In genomic region chr1:55337801-55338447, GRCh38 we compare ENCODE assay signal across 8 cellular contexts.
A peak's percentile ranks its signal among the peaks of the same experiment; 100 is the strongest.
DNase-seq lines count a peak whose midpoint lies in the region; ATAC-seq and TF ChIP-seq lines count a peak whose summit lies in the region.

No MANE protein-coding gene starts in this region.

- peaks cover 31% of the 10 kb centered on the region for H3K27me3 ChIP-seq in WERI-Rb-1 (ENCODE audit: insufficient read depth, low read depth, severe bottlenecking)

- peak; percentile 75 for ATAC-seq in activated CD4-positive, alpha-beta T cell treated with anti-CD3 and anti-CD28 coated beads for 36 hours
- peak; percentile 71 for ATAC-seq in GM21737 (IDR thresholded peaks at IDR 0.05; ENCODE audit: unreplicated experiment)

- H3K27me3 Mint-ChIP-seq in activated CD4-positive, alpha-beta T cell treated with anti-CD3 and anti-CD28 coated beads for 36 hours = no peaks in the 10 kb centered on the region
- H3K27me3 Mint-ChIP-seq in immature natural killer cell (ENCODE audit: low read depth in 3 of 3) = peaks cover 0 to 5% (median 2%) of the 10 kb centered on the region in 3 donors

- no peaks in the 10 kb centered on the region for H3K36me3 ChIP-seq in WERI-Rb-1

- intact Hi-C loops in activated CD4-positive, alpha-beta T cell treated with anti-CD3 and anti-CD28 coated beads for 36 hours (cut with DNase I, micrococcal nuclease) = loop anchor here (1.0 to 2.0 kb wide), 3 partner anchors 51 to 198 kb away; no protein-coding TSS in a partner anchor

- no peak overlapping the region for H3K27ac ChIP-seq in WERI-Rb-1

- POLR2A ChIA-PET in activated CD4-positive, alpha-beta T cell treated with anti-CD3 and anti-CD28 coated beads for 36 hours (lab: Charles Lee) = no interaction called here

- no peak overlapping the region for H3K4me3 ChIP-seq in WERI-Rb-1 (ENCODE audit: low read depth, low read length)

- no peak overlapping the region for H3K27ac Mint-ChIP-seq in activated CD4-positive, alpha-beta T cell treated with anti-CD3 and anti-CD28 coated beads for 36 hours
- H3K27ac Mint-ChIP-seq in immature natural killer cell = no peak overlapping the region

- peak; percentile 31 for DNase-seq in activated CD4-positive, alpha-beta T cell treated with anti-CD3 and anti-CD28 coated beads for 36 hours
- no peak for DNase-seq in activated CD4-positive, alpha-beta T cell treated with anti-CD3 and anti-CD28 coated beads for 1 hour
- DNase-seq in NCI-H146 (lab: John Stamatoyannopoulos, UW) = peak; percentile 25
- DNase-seq in WERI-Rb-1 = peak; percentile 55
- DNase-seq in immature natural killer cell = peak; percentile 7 to 15 (median 12)
- DNase-seq in hippocampal formation (lab: John Stamatoyannopoulos, UW) = no peak
- DNase-seq in central memory CD4-positive, alpha-beta T cell = no peak

- H3K9me3 ChIP-seq in WERI-Rb-1 (ENCODE audit: severe bottlenecking) = no peaks in the 10 kb centered on the region

- H3K36me3 Mint-ChIP-seq in activated CD4-positive, alpha-beta T cell treated with anti-CD3 and anti-CD28 coated beads for 36 hours (ENCODE audit: low read depth) = no peaks in the 10 kb centered on the region
- H3K36me3 Mint-ChIP-seq in immature natural killer cell = peaks cover 0 to 4% (median 0%) of the 10 kb centered on the region in 3 donors

- CTCF ChIA-PET in activated CD4-positive, alpha-beta T cell treated with anti-CD3 and anti-CD28 coated beads for 36 hours (lab: Charles Lee) = interaction anchor here (0.6 to 2.5 kb wide), 16 partner anchors 9 to 1577 kb away, joined by 3 to 11 read pairs (median 4); no protein-coding TSS in a partner anchor

- peaks cover 8% of the 10 kb centered on the region for H3K9me3 Mint-ChIP-seq in activated CD4-positive, alpha-beta T cell treated with anti-CD3 and anti-CD28 coated beads for 36 hours (ENCODE audit: low read depth)
- H3K9me3 Mint-ChIP-seq in immature natural killer cell = no peaks in the 10 kb centered on the region

- H3K4me3 Mint-ChIP-seq in activated CD4-positive, alpha-beta T cell treated with anti-CD3 and anti-CD28 coated beads for 36 hours = no peak overlapping the region
- no peak overlapping the region for H3K4me3 Mint-ChIP-seq in immature natural killer cell

- TF ChIP-seq CTCF in WERI-Rb-1 (IDR thresholded peaks at IDR 0.05; ENCODE audit: low read depth, low read length) = peak; percentile 64

- no peaks in the 10 kb centered on the region for H3K4me1 Mint-ChIP-seq in activated CD4-positive, alpha-beta T cell treated with anti-CD3 and anti-CD28 coated beads for 36 hours
- H3K4me1 Mint-ChIP-seq in immature natural killer cell = no peaks in the 10 kb centered on the region

Comparison
In these comparisons a context has a peak if more than half of its experiments do, and no peak if none do; other contexts are left out.
1. DNase-seq: peak in activated CD4-positive, alpha-beta T cell treated with anti-CD3 and anti-CD28 coated beads for 36 hours (single experiment), NCI-H146 (single experiment), WERI-Rb-1 (single experiment) and immature natural killer cell (3 of 3); none in activated CD4-positive, alpha-beta T cell treated with anti-CD3 and anti-CD28 coated beads for 1 hour (single experiment), hippocampal formation (0 of 2) and central memory CD4-positive, alpha-beta T cell (single experiment).